ENCODE assay signal across 8 cellular contexts in genomic region chrX:93673056-93673868, GRCh38. TPM values are rescaled to one million over a fixed set of nuclear protein-coding genes. Genes with fewer than 3 reads are reported as not detected.
DNase-seq lines count a peak whose midpoint lies in the region; TF ChIP-seq lines count a peak whose summit lies in the region.

A gene with protein sequence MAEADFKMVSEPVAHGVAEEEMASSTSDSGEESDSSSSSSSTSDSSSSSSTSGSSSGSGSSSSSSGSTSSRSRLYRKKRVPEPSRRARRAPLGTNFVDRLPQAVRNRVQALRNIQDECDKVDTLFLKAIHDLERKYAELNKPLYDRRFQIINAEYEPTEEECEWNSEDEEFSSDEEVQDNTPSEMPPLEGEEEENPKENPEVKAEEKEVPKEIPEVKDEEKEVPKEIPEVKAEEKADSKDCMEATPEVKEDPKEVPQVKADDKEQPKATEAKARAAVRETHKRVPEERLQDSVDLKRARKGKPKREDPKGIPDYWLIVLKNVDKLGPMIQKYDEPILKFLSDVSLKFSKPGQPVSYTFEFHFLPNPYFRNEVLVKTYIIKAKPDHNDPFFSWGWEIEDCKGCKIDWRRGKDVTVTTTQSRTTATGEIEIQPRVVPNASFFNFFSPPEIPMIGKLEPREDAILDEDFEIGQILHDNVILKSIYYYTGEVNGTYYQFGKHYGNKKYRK (minus strand): TSS chrX:93673578. CDS start chrX:93673304, 274 bp downstream.

- H4K20me1 ChIP-seq in GM23248 (ENCODE audit: insufficient read depth) (no peaks in the 10 kb centered on the region), Karpas-422 (ENCODE audit: insufficient read depth, low read depth, low read length) (no peaks in the 10 kb centered on the region)

- peak; percentile 39 for DNase-seq in AG09309 (ENCODE audit: low read depth)
- DNase-seq in GM23248, result peak; percentile 84
- peak; percentile 91 for DNase-seq in NCI-H2227 (lab: John Stamatoyannopoulos, UW; ENCODE audit: unreplicated experiment)
- DNase-seq in activated CD8-positive, alpha-beta memory T cell treated with anti-CD3 and anti-CD28 coated beads, Interleukin-2, amount 50 U/mL, for 24 hours (ENCODE audit: extremely low read depth), result peak; percentile 9
- DNase-seq in medulla oblongata (ENCODE audit: extremely low spot score), result peak; percentile 93
- peak; percentile 23 to 38 (median 26) for DNase-seq in stimulated activated CD4-positive, alpha-beta T cell treated with anti-CD3 and anti-CD28 coated beads, TNF-alpha, amount 100 ng/mL, for 4 hours (ENCODE audit: low read depth in 3 of 3)
- no peak for DNase-seq in Karpas-422

- H3K9me3 ChIP-seq in GM23248 (ENCODE audit: low read depth) (no peaks in the 10 kb centered on the region), endocrine pancreas (ENCODE audit: control insufficient read depth, low read length) (no peaks in the 10 kb centered on the region), Karpas-422 (ENCODE audit: low read length) (peaks cover 33% of the 10 kb centered on the region)

- H2AFZ ChIP-seq in GM23248 (peak within 1 kb of the TSS; percentile 88), Karpas-422 (ENCODE audit: low read length) (no peak within 1 kb of the TSS)

- H3K36me3 ChIP-seq in GM23248 (ENCODE audit: low read depth), result no peaks in the 10 kb centered on the region
- peaks cover 3% of the 10 kb centered on the region for H3K36me3 ChIP-seq in endocrine pancreas (ENCODE audit: control insufficient read depth, insufficient read depth, low read length)
- no peaks in the 10 kb centered on the region for H3K36me3 ChIP-seq in Karpas-422 (ENCODE audit: insufficient read depth, low read length)

- peak within 1 kb of the TSS; percentile 87 for H3K9ac ChIP-seq in GM23248
- peak within 1 kb of the TSS; percentile 38 for H3K9ac ChIP-seq in endocrine pancreas (ENCODE audit: control insufficient read depth, insufficient read depth, low read length)
- no peak within 1 kb of the TSS for H3K9ac ChIP-seq in Karpas-422 (ENCODE audit: low read length)

- peaks cover 7% of the 10 kb centered on the region; the same call in 1 of the 2 replicates for H3F3A ChIP-seq in GM23248 (ENCODE audit: insufficient read depth)

- no peak for TF ChIP-seq CTCF in AG09309 (IDR thresholded peaks at IDR 0.05; ENCODE audit: control insufficient read depth, insufficient read depth, low read depth, low read length, missing control alignments)

- H3K4me3 ChIP-seq in AG09309 (ENCODE audit: control insufficient read depth, low read depth, low read length) (peak within 1 kb of the TSS; percentile 50), GM23248 (peak within 1 kb of the TSS; percentile 90), endocrine pancreas (ENCODE audit: control insufficient read depth, insufficient read depth, low read length) (peak within 1 kb of the TSS; percentile 87), Karpas-422 (ENCODE audit: low read length) (no peak within 1 kb of the TSS)

- H3K27me3 ChIP-seq in GM23248 (replicated peaks; ENCODE audit: insufficient read depth) (no peaks in the 10 kb centered on the region), endocrine pancreas (ENCODE audit: control insufficient read depth, insufficient read depth, low read length) (no peaks in the 10 kb centered on the region), Karpas-422 (ENCODE audit: low read length) (no peaks in the 10 kb centered on the region)

- in situ Hi-C loops in GM23248 (cut with MboI), result no loop called here

- H3K27ac ChIP-seq in GM23248 (peak within 1 kb of the TSS; percentile 85), Karpas-422 (ENCODE audit: low read length) (no peak within 1 kb of the TSS)

- no peaks in the 10 kb centered on the region for H3K79me2 ChIP-seq in GM23248 (ENCODE audit: insufficient read depth)
- no peaks in the 10 kb centered on the region for H3K79me2 ChIP-seq in Karpas-422 (ENCODE audit: low read length)

- H3K4me1 ChIP-seq in GM23248 (ENCODE audit: insufficient read depth) (no peaks in the 10 kb centered on the region), endocrine pancreas (ENCODE audit: control insufficient read depth, insufficient read depth, low read length) (peaks cover 5% of the 10 kb centered on the region), Karpas-422 (ENCODE audit: low read length) (no peaks in the 10 kb centered on the region)

- H3K4me2 ChIP-seq in GM23248 (ENCODE audit: unreplicated experiment), result peak within 1 kb of the TSS; percentile 88
- H3K4me2 ChIP-seq in Karpas-422 (ENCODE audit: low read depth, low read length, poor library complexity, severe bottlenecking), result no peak within 1 kb of the TSS

- WGBS in GM23248 (ENCODE audit: low coverage in 1 of 2, low lambda C conversion rate in 2 of 2, missing lambda C conversion rate in 2 of 2), 2 experiments, result 1 to 2% methylated on average over 20 to 33 of the region's 51 CpGs

- H3K9me2 ChIP-seq in GM23248 (ENCODE audit: insufficient read depth) (no peaks in the 10 kb centered on the region), Karpas-422 (replicated peaks; ENCODE audit: insufficient read depth, low read length) (no peaks in the 10 kb centered on the region)

RNA-seq across cellular contexts. Expression of the gene that starts here (rescaled TPM):
- total RNA-seq in GM23248 (2014; rRNA removed; shearing (Covaris generic)), result 11.0 and 13.0 TPM in 2 replicates
- 13.0 and 14.0 TPM in 2 replicates for polyA plus RNA-seq in GM23248 (2016; fragmentation: Nextera tagmentation; extraction: Ambion mirVana)
- not detected in 2 replicates for total RNA-seq in Karpas-422 (2014; rRNA removed; shearing (Covaris generic); ENCODE audit: low replicate concordance)

Comparison
In these comparisons a context has a peak if more than half of its experiments do, and no peak if none do; other contexts are left out.
1. RNA of the gene that starts here (total RNA-seq): 11.0 to 13.0 TPM in GM23248; not detected in Karpas-422; every median in the first group is over 10 times any median in the second.